Comparison of ENCODE assay signal across 10 cellular contexts in the genomic region with DNA sequence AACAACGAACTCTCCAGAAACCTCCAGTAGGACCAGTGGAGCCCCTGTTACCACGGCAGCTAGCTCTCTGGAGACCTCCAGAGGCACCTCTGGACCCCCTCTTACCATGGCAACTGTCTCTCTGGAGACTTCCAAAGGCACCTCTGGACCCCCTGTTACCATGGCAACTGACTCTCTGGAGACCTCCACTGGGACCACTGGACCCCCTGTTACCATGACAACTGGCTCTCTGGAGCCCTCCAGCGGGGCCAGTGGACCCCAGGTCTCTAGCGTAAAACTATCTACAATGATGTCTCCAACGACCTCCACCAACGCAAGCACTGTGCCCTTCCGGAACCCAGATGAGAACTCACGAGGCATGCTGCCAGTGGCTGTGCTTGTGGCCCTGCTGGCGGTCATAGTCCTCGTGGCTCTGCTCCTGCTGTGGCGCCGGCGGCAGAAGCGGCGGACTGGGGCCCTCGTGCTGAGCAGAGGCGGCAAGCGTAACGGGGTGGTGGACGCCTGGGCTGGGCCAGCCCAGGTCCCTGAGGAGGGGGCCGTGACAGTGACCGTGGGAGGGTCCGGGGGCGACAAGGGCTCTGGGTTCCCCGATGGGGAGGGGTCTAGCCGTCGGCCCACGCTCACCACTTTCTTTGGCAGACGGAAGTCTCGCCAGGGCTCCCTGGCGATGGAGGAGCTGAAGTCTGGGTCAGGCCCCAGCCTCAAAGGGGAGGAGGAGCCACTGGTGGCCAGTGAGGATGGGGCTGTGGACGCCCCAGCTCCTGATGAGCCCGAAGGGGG. TPM values are rescaled to one million over a fixed set of nuclear protein-coding genes. Genes with fewer than 3 reads are reported as not detected.
A peak's percentile ranks its signal among the peaks of the same experiment; 100 is the strongest.
DNase-seq lines count a peak whose midpoint lies in the region; ATAC-seq lines count a peak whose summit lies in the region.
"Had no signal": no experiment of that assay in that cellular context is flagged by ENCODE, and none has a peak within 500 bp of the region (broad histone marks: within the 10 kb centered on the region; RNA-seq: fewer than 3 reads in every experiment).

No MANE protein-coding gene starts in this region.

- no peaks in the 10 kb centered on the region for H3K27me3 Mint-ChIP-seq in naive thymus-derived CD4-positive, alpha-beta T cell

- peak overlapping the region; percentile 76 to 96 (median 91); a peak in 21 of 22 replicates for H3K27ac ChIP-seq in BLaER1 treated with 17β-estradiol and CSF1 and Interleukin-3, amounts not matched to agents 10 nM and 100 nM
- H3K27ac ChIP-seq in naive thymus-derived CD4-positive, alpha-beta T cell (ENCODE audit: low read depth, low read length), result peak overlapping the region; percentile 94
- H3K27ac ChIP-seq: coronary artery had no signal

- intact Hi-C loops in naive thymus-derived CD4-positive, alpha-beta T cell (cut with micrococcal nuclease), result loop anchor here (1.0 to 2.0 kb wide), 2 partner anchors 52 to 70 kb away; no protein-coding TSS in a partner anchor

- peaks cover 0 to 47% (median 10%) of the 10 kb centered on the region in 5 donors for H3K36me3 Mint-ChIP-seq in naive thymus-derived CD4-positive, alpha-beta T cell

- peaks cover 60 to 93% (median 74%) of the 10 kb centered on the region in 10 experiments for H3K4me1 ChIP-seq in BLaER1 treated with 17β-estradiol and CSF1 and Interleukin-3, amounts not matched to agents 10 nM and 100 nM
- peaks cover 36 to 45% of the 10 kb centered on the region in 2 donors for H3K4me1 ChIP-seq in naive thymus-derived CD4-positive, alpha-beta T cell (ENCODE audit: control insufficient read depth in 2 of 2, insufficient read depth in 2 of 2, low read length in 2 of 2)

- ATAC-seq in naive thymus-derived CD4-positive, alpha-beta T cell, result peak; percentile 43
- no peak for ATAC-seq in GM19452 (IDR thresholded peaks at IDR 0.05; ENCODE audit: unreplicated experiment)

- H3K36me3 ChIP-seq in BLaER1 treated with 17β-estradiol and CSF1 and Interleukin-3, amounts not matched to agents 10 nM and 100 nM, result peaks cover 0 to 42% (median 20%) of the 10 kb centered on the region in 11 experiments; a peak in 16 of 22 replicates
- H3K36me3 ChIP-seq in naive thymus-derived CD4-positive, alpha-beta T cell (ENCODE audit: control insufficient read depth in 2 of 3, insufficient read depth in 3 of 3, low read length in 3 of 3), result peaks cover 0 to 6% (median 0%) of the 10 kb centered on the region in 3 experiments

- peaks cover 39 to 70% (median 57%) of the 10 kb centered on the region in 7 donors for H3K4me1 Mint-ChIP-seq in naive thymus-derived CD4-positive, alpha-beta T cell

- POLR2A ChIA-PET in naive thymus-derived CD4-positive, alpha-beta T cell (lab: Charles Lee), result interaction anchor here (0.5 to 3.0 kb wide), 11 partner anchors 11 to 351 kb away, joined by 3 to 16 read pairs (median 3); a partner anchor contains a TSS

- H3K9ac ChIP-seq in BLaER1 treated with 17β-estradiol and CSF1 and Interleukin-3, amounts not matched to agents 10 nM and 100 nM, result peak overlapping the region; percentile 81 to 93 (median 86)

- peak overlapping the region; percentile 96 to 100 (median 99) for H3K4me2 ChIP-seq in BLaER1 treated with 17β-estradiol and CSF1 and Interleukin-3, amounts not matched to agents 10 nM and 100 nM

- peaks cover 24 to 62% (median 48%) of the 10 kb centered on the region in 11 experiments; a peak in 18 of 22 replicates for H4K20me1 ChIP-seq in BLaER1 treated with 17β-estradiol and CSF1 and Interleukin-3, amounts not matched to agents 10 nM and 100 nM

- no peaks in the 10 kb centered on the region for H3K27me3 ChIP-seq in BLaER1 treated with 17β-estradiol and CSF1 and Interleukin-3, amounts not matched to agents 10 nM and 100 nM
- no peaks in the 10 kb centered on the region for H3K27me3 ChIP-seq in naive thymus-derived CD4-positive, alpha-beta T cell (ENCODE audit: control insufficient read depth in 2 of 2, insufficient read depth in 2 of 2, low read length in 2 of 2)

- CTCF ChIA-PET in naive thymus-derived CD4-positive, alpha-beta T cell (lab: Charles Lee), result interaction anchor here (0.7 kb wide), 1 partner anchor 26 kb away, joined by 4 read pairs; no protein-coding TSS in a partner anchor

- peaks cover 0 to 5% (median 0%) of the 10 kb centered on the region in 11 donors for H3K9me3 Mint-ChIP-seq in naive thymus-derived CD4-positive, alpha-beta T cell

- DNase-seq in NAMALWA (ENCODE audit: low spot score) (peak; percentile 89), DMS53 (lab: John Stamatoyannopoulos, UW) (no peak), NCI-H446 (lab: John Stamatoyannopoulos, UW) (no peak), hippocampal formation (lab: John Stamatoyannopoulos, UW) (no peak)
- DNase-seq in activated gamma-delta T cell treated with anti-CD3 and anti-CD28 coated beads, Interleukin-2, amount 50 U/mL, for 16 hours (ENCODE audit: low read depth), result peak; percentile 31
- DNase-seq in naive thymus-derived CD4-positive, alpha-beta T cell, result peak in 8 of 9 donors; percentile 33 to 60 (median 48)
- DNase-seq: mesendoderm had no signal

- H3K4me3 ChIP-seq in BLaER1 treated with 17β-estradiol and CSF1 and Interleukin-3, amounts not matched to agents 10 nM and 100 nM, result peak overlapping the region; percentile 65 to 92 (median 87)
- peak overlapping the region; percentile 95 for H3K4me3 ChIP-seq in naive thymus-derived CD4-positive, alpha-beta T cell (ENCODE audit: low read length)

- peak overlapping the region; percentile 90 to 99 (median 98) for H3K27ac Mint-ChIP-seq in naive thymus-derived CD4-positive, alpha-beta T cell

- H3K4me3 Mint-ChIP-seq in naive thymus-derived CD4-positive, alpha-beta T cell, result peak overlapping the region; percentile 91 to 99 (median 98)

- no peaks in the 10 kb centered on the region for H3K9me3 ChIP-seq in BLaER1 treated with 17β-estradiol and CSF1 and Interleukin-3, amounts not matched to agents 10 nM and 100 nM (replicated peaks in 1 of 11)
- H3K9me3 ChIP-seq in naive thymus-derived CD4-positive, alpha-beta T cell (ENCODE audit: control insufficient read depth in 2 of 3, low read length in 3 of 3), result no peaks in the 10 kb centered on the region

RNA-seq across cellular contexts. Expression of a gene that starts 1.3 kb away (rescaled TPM):
- total RNA-seq in naive thymus-derived CD4-positive, alpha-beta T cell, result 100 to 1,000 TPM in 4 of 5 experiments, 10 to 100 TPM in 1; 79.5 to 333 (median 124) TPM
- 100 to 1,000 TPM in 1 of 2 donors, 10 to 100 TPM in 1; 96.0 to 183 TPM for polyA plus RNA-seq in naive thymus-derived CD4-positive, alpha-beta T cell

RNA-seq across cellular contexts. Expression of a gene that starts 14.7 kb away (rescaled TPM):
- 1 to 10 TPM in 3 of 5 experiments, under 1 TPM in 2; 0.57 to 6.5 (median 1.4) TPM for total RNA-seq in naive thymus-derived CD4-positive, alpha-beta T cell
- polyA plus RNA-seq in naive thymus-derived CD4-positive, alpha-beta T cell, result under 1 TPM; 0.54 to 0.66 TPM

Comparison
In these comparisons a context has a peak if more than half of its experiments do, and no peak if none do; other contexts are left out.
1. DNase-seq: peak in NAMALWA (single experiment), activated gamma-delta T cell treated with anti-CD3 and anti-CD28 coated beads, Interleukin-2, amount 50 U/mL, for 16 hours (single experiment) and naive thymus-derived CD4-positive, alpha-beta T cell (8 of 9); none in DMS53 (single experiment), NCI-H446 (0 of 2) and hippocampal formation (0 of 2).